1 cellular context compared by ENCODE assay signal in the genomic region with DNA sequence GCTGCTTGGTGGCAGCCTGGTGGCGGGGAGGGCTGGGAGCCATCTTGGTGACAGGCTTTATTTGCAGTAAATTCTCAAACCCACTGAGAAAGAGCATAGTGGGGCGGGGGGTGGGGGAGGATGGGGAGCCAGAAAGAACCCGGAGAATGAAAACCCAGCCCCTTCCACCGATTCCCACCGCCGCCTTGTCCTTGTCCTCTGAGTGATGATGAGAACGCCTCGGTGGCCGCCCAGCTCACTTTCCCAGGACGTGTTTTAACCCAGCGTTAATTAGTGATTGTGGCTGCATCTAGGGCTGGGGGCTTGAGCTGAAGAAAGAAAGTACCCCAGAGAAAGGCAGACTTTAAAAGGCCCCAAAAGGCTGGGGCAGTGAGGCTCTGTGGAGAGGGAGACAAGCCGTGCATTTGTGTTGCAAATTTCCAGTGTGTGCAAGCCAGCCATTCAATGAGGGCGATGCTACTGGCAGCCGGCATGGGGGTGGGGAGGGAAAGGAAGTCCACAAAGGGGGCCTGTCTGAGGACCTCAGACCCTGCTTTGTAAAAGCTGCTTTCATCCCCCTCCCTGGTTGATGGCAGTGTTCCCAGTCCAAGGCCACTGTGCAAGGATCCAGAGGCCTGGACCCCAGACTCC.
TF ChIP-seq lines count a peak whose summit lies in the region.

No MANE protein-coding gene starts in this region.

TF ChIP-seq in WTC11, 78 proteins besides CTCF, POLR2A, EP300 and RAD21 (continued from another document and continues in another):
- TF ChIP-seq ZNF512 (CRISPR knock-in tag; IDR thresholded peaks at IDR 0.05; ENCODE audit: borderline replicate concordance) (no peak), NR1H2 (CRISPR knock-in tag; IDR thresholded peaks at IDR 0.05) (no peak), MLX (CRISPR knock-in tag; IDR thresholded peaks at IDR 0.05) (no peak), FOXP1 (CRISPR knock-in tag; IDR thresholded peaks at IDR 0.05; ENCODE audit: borderline replicate concordance) (no peak), ZNF425 (CRISPR knock-in tag; conservative IDR thresholded peaks at IDR 0.05) (no peak), ATF1 (CRISPR knock-in tag; IDR thresholded peaks at IDR 0.05) (no peak), FOXJ3 (CRISPR knock-in tag; IDR thresholded peaks at IDR 0.05; ENCODE audit: borderline replicate concordance) (no peak), RELA (CRISPR knock-in tag; IDR thresholded peaks at IDR 0.05; ENCODE audit: borderline replicate concordance) (no peak), AFF4 (CRISPR knock-in tag; IDR thresholded peaks at IDR 0.05; ENCODE audit: borderline replicate concordance) (no peak), ZNF232 (CRISPR knock-in tag; IDR thresholded peaks at IDR 0.05) (no peak), CREM (CRISPR knock-in tag; IDR thresholded peaks at IDR 0.05) (no peak), ZNF138 (CRISPR knock-in tag; conservative IDR thresholded peaks at IDR 0.05) (no peak), NR3C1 (CRISPR knock-in tag; conservative IDR thresholded peaks at IDR 0.05; ENCODE audit: low read depth) (0 out of 2 replicates have a peak, but pooled peaks have one; percentile 29), ZBTB21 (CRISPR knock-in tag; IDR thresholded peaks at IDR 0.05; ENCODE audit: borderline replicate concordance) (peak; percentile 62; the same call in 1 of the 2 replicates), ZNF423 (CRISPR knock-in tag; IDR thresholded peaks at IDR 0.05) (no peak), FOXK1 (CRISPR knock-in tag; IDR thresholded peaks at IDR 0.05) (0 out of 2 replicates have a peak, but pooled peaks have one; percentile 23), ARID4B (CRISPR knock-in tag; IDR thresholded peaks at IDR 0.05; ENCODE audit: borderline replicate concordance) (no peak), TEAD1 (CRISPR knock-in tag; IDR thresholded peaks at IDR 0.05) (peak; percentile 35; the same call in 1 of the 2 replicates), KAT7 (CRISPR knock-in tag; IDR thresholded peaks at IDR 0.05; ENCODE audit: borderline replicate concordance) (no peak)
- TF ChIP-seq, protein P1, sequence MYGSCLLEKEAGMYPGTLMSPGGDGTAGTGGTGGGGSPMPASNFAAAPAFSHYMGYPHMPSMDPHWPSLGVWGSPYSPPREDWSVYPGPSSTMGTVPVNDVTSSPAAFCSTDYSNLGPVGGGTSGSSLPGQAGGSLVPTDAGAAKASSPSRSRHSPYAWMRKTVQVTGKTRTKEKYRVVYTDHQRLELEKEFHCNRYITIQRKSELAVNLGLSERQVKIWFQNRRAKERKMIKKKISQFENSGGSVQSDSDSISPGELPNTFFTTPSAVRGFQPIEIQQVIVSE (CRISPR knock-in tag; IDR thresholded peaks at IDR 0.05; ENCODE audit: borderline replicate concordance), result no peak
- TF ChIP-seq, protein P2, sequence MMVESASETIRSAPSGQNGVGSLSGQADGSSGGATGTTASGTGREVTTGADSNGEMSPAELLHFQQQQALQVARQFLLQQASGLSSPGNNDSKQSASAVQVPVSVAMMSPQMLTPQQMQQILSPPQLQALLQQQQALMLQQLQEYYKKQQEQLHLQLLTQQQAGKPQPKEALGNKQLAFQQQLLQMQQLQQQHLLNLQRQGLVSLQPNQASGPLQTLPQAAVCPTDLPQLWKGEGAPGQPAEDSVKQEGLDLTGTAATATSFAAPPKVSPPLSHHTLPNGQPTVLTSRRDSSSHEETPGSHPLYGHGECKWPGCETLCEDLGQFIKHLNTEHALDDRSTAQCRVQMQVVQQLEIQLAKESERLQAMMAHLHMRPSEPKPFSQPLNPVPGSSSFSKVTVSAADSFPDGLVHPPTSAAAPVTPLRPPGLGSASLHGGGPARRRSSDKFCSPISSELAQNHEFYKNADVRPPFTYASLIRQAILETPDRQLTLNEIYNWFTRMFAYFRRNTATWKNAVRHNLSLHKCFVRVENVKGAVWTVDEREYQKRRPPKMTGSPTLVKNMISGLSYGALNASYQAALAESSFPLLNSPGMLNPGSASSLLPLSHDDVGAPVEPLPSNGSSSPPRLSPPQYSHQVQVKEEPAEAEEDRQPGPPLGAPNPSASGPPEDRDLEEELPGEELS (CRISPR knock-in tag; IDR thresholded peaks at IDR 0.05), result no peak
- TF ChIP-seq, protein P3, sequence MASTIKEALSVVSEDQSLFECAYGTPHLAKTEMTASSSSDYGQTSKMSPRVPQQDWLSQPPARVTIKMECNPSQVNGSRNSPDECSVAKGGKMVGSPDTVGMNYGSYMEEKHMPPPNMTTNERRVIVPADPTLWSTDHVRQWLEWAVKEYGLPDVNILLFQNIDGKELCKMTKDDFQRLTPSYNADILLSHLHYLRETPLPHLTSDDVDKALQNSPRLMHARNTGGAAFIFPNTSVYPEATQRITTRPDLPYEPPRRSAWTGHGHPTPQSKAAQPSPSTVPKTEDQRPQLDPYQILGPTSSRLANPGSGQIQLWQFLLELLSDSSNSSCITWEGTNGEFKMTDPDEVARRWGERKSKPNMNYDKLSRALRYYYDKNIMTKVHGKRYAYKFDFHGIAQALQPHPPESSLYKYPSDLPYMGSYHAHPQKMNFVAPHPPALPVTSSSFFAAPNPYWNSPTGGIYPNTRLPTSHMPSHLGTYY (CRISPR knock-in tag; IDR thresholded peaks at IDR 0.05), result no peak
- TF ChIP-seq, protein P4, sequence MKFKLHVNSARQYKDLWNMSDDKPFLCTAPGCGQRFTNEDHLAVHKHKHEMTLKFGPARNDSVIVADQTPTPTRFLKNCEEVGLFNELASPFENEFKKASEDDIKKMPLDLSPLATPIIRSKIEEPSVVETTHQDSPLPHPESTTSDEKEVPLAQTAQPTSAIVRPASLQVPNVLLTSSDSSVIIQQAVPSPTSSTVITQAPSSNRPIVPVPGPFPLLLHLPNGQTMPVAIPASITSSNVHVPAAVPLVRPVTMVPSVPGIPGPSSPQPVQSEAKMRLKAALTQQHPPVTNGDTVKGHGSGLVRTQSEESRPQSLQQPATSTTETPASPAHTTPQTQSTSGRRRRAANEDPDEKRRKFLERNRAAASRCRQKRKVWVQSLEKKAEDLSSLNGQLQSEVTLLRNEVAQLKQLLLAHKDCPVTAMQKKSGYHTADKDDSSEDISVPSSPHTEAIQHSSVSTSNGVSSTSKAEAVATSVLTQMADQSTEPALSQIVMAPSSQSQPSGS (CRISPR knock-in tag; IDR thresholded peaks at IDR 0.05; ENCODE audit: borderline replicate concordance, low read depth), result no peak
- TF ChIP-seq, protein P5, sequence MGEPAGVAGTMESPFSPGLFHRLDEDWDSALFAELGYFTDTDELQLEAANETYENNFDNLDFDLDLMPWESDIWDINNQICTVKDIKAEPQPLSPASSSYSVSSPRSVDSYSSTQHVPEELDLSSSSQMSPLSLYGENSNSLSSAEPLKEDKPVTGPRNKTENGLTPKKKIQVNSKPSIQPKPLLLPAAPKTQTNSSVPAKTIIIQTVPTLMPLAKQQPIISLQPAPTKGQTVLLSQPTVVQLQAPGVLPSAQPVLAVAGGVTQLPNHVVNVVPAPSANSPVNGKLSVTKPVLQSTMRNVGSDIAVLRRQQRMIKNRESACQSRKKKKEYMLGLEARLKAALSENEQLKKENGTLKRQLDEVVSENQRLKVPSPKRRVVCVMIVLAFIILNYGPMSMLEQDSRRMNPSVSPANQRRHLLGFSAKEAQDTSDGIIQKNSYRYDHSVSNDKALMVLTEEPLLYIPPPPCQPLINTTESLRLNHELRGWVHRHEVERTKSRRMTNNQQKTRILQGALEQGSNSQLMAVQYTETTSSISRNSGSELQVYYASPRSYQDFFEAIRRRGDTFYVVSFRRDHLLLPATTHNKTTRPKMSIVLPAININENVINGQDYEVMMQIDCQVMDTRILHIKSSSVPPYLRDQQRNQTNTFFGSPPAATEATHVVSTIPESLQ (CRISPR knock-in tag; IDR thresholded peaks at IDR 0.05), result no peak
